9 cellular contexts compared by ENCODE assay signal in the genomic region with DNA sequence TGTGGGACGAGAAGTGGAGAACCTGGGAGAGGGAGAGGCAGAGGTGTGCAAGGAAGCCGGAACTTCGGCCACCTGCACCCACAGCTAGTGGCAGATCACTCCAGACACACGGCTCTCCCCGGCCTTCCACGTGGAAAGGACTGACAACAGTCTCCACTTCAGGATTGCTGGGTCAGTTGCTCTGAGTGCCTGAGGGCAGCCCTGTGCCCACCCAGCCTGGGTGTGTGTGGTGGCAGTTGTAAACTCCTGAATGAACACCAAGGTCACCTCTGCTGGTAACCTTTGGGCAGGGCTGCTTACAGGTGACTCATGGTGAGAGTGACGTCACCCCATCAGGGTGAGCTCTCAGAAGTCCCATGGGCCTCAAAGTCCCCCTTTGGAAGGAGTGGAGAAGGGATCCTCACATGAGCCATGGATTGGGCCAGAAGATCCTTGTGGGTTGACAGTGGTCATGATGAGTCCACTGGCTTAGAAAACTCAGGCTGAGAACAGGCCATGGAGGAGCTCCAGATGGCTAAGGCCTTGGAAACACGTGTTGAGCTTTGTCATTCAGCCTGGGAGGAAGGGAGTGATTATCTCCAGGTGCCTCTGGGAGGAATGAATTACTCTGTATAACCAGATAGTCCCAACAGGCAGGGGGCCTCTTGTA.
DNase-seq lines count a peak whose midpoint lies in the region; ATAC-seq and TF ChIP-seq lines count a peak whose summit lies in the region.
"Had no signal": no experiment of that assay in that cellular context is flagged by ENCODE, and none has a peak within 500 bp of the region (broad histone marks: within the 10 kb centered on the region; RNA-seq: fewer than 3 reads in every experiment).

No MANE protein-coding gene starts in this region.

- TF ChIP-seq EP300 in ovary (IDR thresholded peaks at IDR 0.05) = no peak

- H2BK15ac ChIP-seq in H9 (ENCODE audit: low read depth, low read length) = no peak overlapping the region

- POLR2A ChIA-PET in CD8-positive, alpha-beta T cell (lab: Charles Lee) = interaction anchor here (1.7 kb wide), 1 partner anchor 71 kb away, joined by 4 read pairs; the partner anchor contains the start of gene BCR

- no peak overlapping the region for H2AFZ ChIP-seq in H9 (ENCODE audit: low read length)

- no peak overlapping the region for H3K23ac ChIP-seq in H9 (ENCODE audit: insufficient read length, low read depth, low read length)

- H3K4me3 ChIP-seq in CD8-positive, alpha-beta T cell (ENCODE audit: low read depth, low read length) = no peak overlapping the region
- no peak overlapping the region for H3K4me3 ChIP-seq in ovary
- H3K4me3 ChIP-seq: spleen had no signal

- H3K9ac ChIP-seq in H9 (ENCODE audit: extremely low read depth, insufficient read length, low read length) = no peak overlapping the region

- no CpG with 5 or more reads among the region's 8 CpGs for WGBS in H9 (ENCODE audit: extremely low coverage, insufficient read length, low lambda C conversion rate)
- WGBS in ovary, 3 donors = 85 to 89% (median 85%) methylated on average over 8 of the region's 8 CpGs

- no peak overlapping the region for H2BK120ac ChIP-seq in H9 (ENCODE audit: low read depth, low read length, poor library complexity, severe bottlenecking)

- H3K4me1 Mint-ChIP-seq in CD8-positive, alpha-beta T cell (ENCODE audit: low read depth) = peaks cover 37% of the 10 kb centered on the region
- H3K4me1 Mint-ChIP-seq in H9 = peaks cover 65 to 69% of the 10 kb centered on the region in 2 experiments
- peaks cover 60% of the 10 kb centered on the region for H3K4me1 Mint-ChIP-seq in activated T-cell treated with anti-CD3 and anti-CD28 coated beads, Interleukin-2, amount 50 U/mL, for 4 hours (ENCODE audit: low read depth)

- H3K9me3 Mint-ChIP-seq in CD8-positive, alpha-beta T cell = no peaks in the 10 kb centered on the region
- H3K9me3 Mint-ChIP-seq in H9 = no peaks in the 10 kb centered on the region
- H3K9me3 Mint-ChIP-seq in activated T-cell treated with anti-CD3 and anti-CD28 coated beads, Interleukin-2, amount 50 U/mL, for 4 hours = no peaks in the 10 kb centered on the region

- no peak overlapping the region for H3K56ac ChIP-seq in H9 (ENCODE audit: insufficient read length, low read depth, low read length)

- CTCF ChIA-PET in CD8-positive, alpha-beta T cell (lab: Charles Lee) = interaction anchor here (1.3 to 2.0 kb wide), 3 partner anchors 38 to 74 kb away, joined by 4 to 9 read pairs (median 4); no protein-coding TSS in a partner anchor

- peaks cover 40% of the 10 kb centered on the region for H3K4me1 ChIP-seq in CD8-positive, alpha-beta T cell (ENCODE audit: insufficient read depth, low read length)
- H3K4me1 ChIP-seq in H9 (ENCODE audit: insufficient read depth, low read length) (peaks cover 11% of the 10 kb centered on the region; the same call in 1 of the 2 replicates), ovary (ENCODE audit: insufficient read depth) (peaks cover 2% of the 10 kb centered on the region)

- H3K14ac ChIP-seq in H9 (ENCODE audit: insufficient read depth, low read length) = peak overlapping the region; percentile 71; the same call in 1 of the 2 replicates

- H3K36me3 ChIP-seq in CD8-positive, alpha-beta T cell (ENCODE audit: insufficient read depth, low read length) = peaks cover 17% of the 10 kb centered on the region
- no peaks in the 10 kb centered on the region for H3K36me3 ChIP-seq in ovary

- H4K20me1 ChIP-seq in H9 (ENCODE audit: control insufficient read depth, insufficient read depth, insufficient read length) = no peaks in the 10 kb centered on the region

- peaks cover 14% of the 10 kb centered on the region for H3K79me1 ChIP-seq in H9 (ENCODE audit: insufficient read depth, low read depth, low read length, poor library complexity, severe bottlenecking)

- peaks cover 14% of the 10 kb centered on the region; the same call in 1 of the 2 replicates for H3K79me2 ChIP-seq in H9 (ENCODE audit: insufficient read depth, low read length)

- no peaks in the 10 kb centered on the region for H3K9me3 ChIP-seq in CD8-positive, alpha-beta T cell (ENCODE audit: low read length)
- no peaks in the 10 kb centered on the region for H3K9me3 ChIP-seq in H9 (ENCODE audit: control insufficient read depth, low read depth, low read length)
- H3K9me3 ChIP-seq in ovary = no peaks in the 10 kb centered on the region
- H3K9me3 ChIP-seq: spleen had no signal

- H3K18ac ChIP-seq in H9 (ENCODE audit: insufficient read length, low read depth, low read length) = no peak overlapping the region

- H3K27ac ChIP-seq in CD8-positive, alpha-beta T cell (ENCODE audit: low read depth, low read length) = no peak overlapping the region
- H3K27ac ChIP-seq in H9 (ENCODE audit: insufficient read length, low read depth, low read length) (no peak overlapping the region), ovary (no peak overlapping the region)

- no peak overlapping the region for H4K5ac ChIP-seq in H9 (ENCODE audit: insufficient read length, low read depth, low read length)

- no peak for DNase-seq in CD8-positive, alpha-beta T cell
- DNase-seq in H9 (no peak), left lobe of liver (ENCODE audit: low spot score) (no peak), AG08396 (ENCODE audit: low spot score) (no peak), GM10266 (ENCODE audit: extremely low spot score) (no peak), ovary (no peak), NCI-H2196 (lab: John Stamatoyannopoulos, UW; ENCODE audit: unreplicated experiment) (no peak)
- peak; percentile 15 for DNase-seq in activated T-cell treated with anti-CD3 and anti-CD28 coated beads, Interleukin-2, amount 50 U/mL, for 4 hours
- DNase-seq: spleen had no signal

- no peak overlapping the region for H4K8ac ChIP-seq in H9 (replicated peaks; ENCODE audit: insufficient read length, low read depth, low read length)

- no peak overlapping the region for H3K4me3 Mint-ChIP-seq in CD8-positive, alpha-beta T cell
- H3K4me3 Mint-ChIP-seq in H9 = no peak overlapping the region
- no peak overlapping the region for H3K4me3 Mint-ChIP-seq in activated T-cell treated with anti-CD3 and anti-CD28 coated beads, Interleukin-2, amount 50 U/mL, for 4 hours

- no peak overlapping the region for H4K91ac ChIP-seq in H9 (ENCODE audit: insufficient read length, low read depth, low read length)

- no peak for TF ChIP-seq POLR2A in ovary (IDR thresholded peaks at IDR 0.05)

- no peaks in the 10 kb centered on the region for H3K27me3 Mint-ChIP-seq in CD8-positive, alpha-beta T cell (ENCODE audit: low read depth)
- no peaks in the 10 kb centered on the region for H3K27me3 Mint-ChIP-seq in H9 (ENCODE audit: low read depth)
- H3K27me3 Mint-ChIP-seq in activated T-cell treated with anti-CD3 and anti-CD28 coated beads, Interleukin-2, amount 50 U/mL, for 4 hours (ENCODE audit: low read depth) = no peaks in the 10 kb centered on the region

- no peak overlapping the region for H2AK5ac ChIP-seq in H9 (ENCODE audit: insufficient read length, low read length)

- no peak overlapping the region for H3K27ac Mint-ChIP-seq in CD8-positive, alpha-beta T cell
- peak overlapping the region in 2 of 3 experiments; percentile 70 to 88; a peak in 3 of 7 replicates for H3K27ac Mint-ChIP-seq in H9

- no peak overlapping the region for H2BK20ac ChIP-seq in H9 (ENCODE audit: low read depth, low read length, poor library complexity, severe bottlenecking)

- TF ChIP-seq CTCF in CD8-positive, alpha-beta T cell (IDR thresholded peaks at IDR 0.05) = no peak
- TF ChIP-seq CTCF in H9 (conservative IDR thresholded peaks at IDR 0.05) (no peak), GM10266 (IDR thresholded peaks at IDR 0.05; ENCODE audit: control insufficient read depth, insufficient read depth, low read depth, missing control alignments) (no peak), ovary (IDR thresholded peaks at IDR 0.05) (no peak)

- H3K27me3 ChIP-seq in CD8-positive, alpha-beta T cell (ENCODE audit: insufficient read depth, low read length) = no peaks in the 10 kb centered on the region
- H3K27me3 ChIP-seq in H9 (ENCODE audit: insufficient read depth, low read length) (no peaks in the 10 kb centered on the region), ovary (no peaks in the 10 kb centered on the region)
- H3K27me3 ChIP-seq: spleen had no signal

- no peak overlapping the region for H3K4me2 ChIP-seq in H9 (ENCODE audit: insufficient read depth, insufficient read length, low read length)

- H3K36me3 Mint-ChIP-seq in CD8-positive, alpha-beta T cell = peaks cover 29% of the 10 kb centered on the region
- H3K36me3 Mint-ChIP-seq in H9 (ENCODE audit: insufficient read depth in 1 of 3, low read depth in 3 of 3) = peaks cover 20 to 35% (median 28%) of the 10 kb centered on the region in 3 experiments
- peaks cover 8% of the 10 kb centered on the region for H3K36me3 Mint-ChIP-seq in activated T-cell treated with anti-CD3 and anti-CD28 coated beads, Interleukin-2, amount 50 U/mL, for 4 hours (ENCODE audit: insufficient read depth)

- peak; percentile 56 for ATAC-seq in CD8-positive, alpha-beta T cell
- ATAC-seq in activated T-cell treated with anti-CD3 and anti-CD28 coated beads, Interleukin-2, amount 50 U/mL, for 4 hours = peak; percentile 69 to 71
- peak; percentile 24 for ATAC-seq in left lobe of liver

- intact Hi-C loops in CD8-positive, alpha-beta T cell (cut with DNase I, micrococcal nuclease) = loop anchor here in 1 of 2 experiments (2.0 kb wide), 1 partner anchor 73 kb away; no protein-coding TSS in a partner anchor
- intact Hi-C loops in ovary (cut with DNase I) = no loop called here

- no peak overlapping the region for H3K4ac ChIP-seq in H9 (ENCODE audit: low read depth, low read length)

- no peaks in the 10 kb centered on the region for H3K23me2 ChIP-seq in H9 (ENCODE audit: insufficient read length, low read depth, low read length, poor library complexity, severe bottlenecking)

- H3T11ph ChIP-seq in H9 (ENCODE audit: low read length) = no peak overlapping the region

- no peak overlapping the region for H2BK12ac ChIP-seq in H9 (ENCODE audit: insufficient read length, low read depth, low read length)

- H2BK5ac ChIP-seq in H9 (ENCODE audit: insufficient read length, low read length) = no peak overlapping the region
